ENCODE assay signal across 17 cellular contexts in genomic region chr3:126442849-126443229, GRCh38. TPM values are rescaled to one million over a fixed set of nuclear protein-coding genes. Genes with fewer than 3 reads are reported as not detected.
DNase-seq lines count a peak whose midpoint lies in the region; ATAC-seq and TF ChIP-seq lines count a peak whose summit lies in the region.
"Had no signal": no experiment of that assay in that cellular context is flagged by ENCODE, and none has a peak within 500 bp of the region (broad histone marks: within the 10 kb centered on the region; RNA-seq: fewer than 3 reads in every experiment).

No MANE protein-coding gene starts in this region.

- no peak for DNase-seq in GM23338 (ENCODE audit: low spot score)
- DNase-seq in neural progenitor cell (ENCODE audit: low spot score): no peak
- DNase-seq in stimulated activated naive B cell treated with anti-CD40 and anti-IgM and Interleukin-4, amounts not matched to agents 10 μg/mL and 1 μg/mL and 100 μg/mL, for 72 hours: no peak
- DNase-seq in NCI-H2107 (lab: John Stamatoyannopoulos, UW): no peak
- DNase-seq in chondrocyte (ENCODE audit: low spot score): no peak
- DNase-seq: CD8-positive, alpha-beta memory T cell; GOT3; NCI-H1105; NCI-H524; PC-3; RPMI8226; SHP77 treated with DMSO at 0.1 percent for 48 hours had no signal

- H3K27ac ChIP-seq in GM23338 (ENCODE audit: low read depth) (no peak overlapping the region), neural progenitor cell (no peak overlapping the region)
- H3K27ac ChIP-seq: BLaER1 had no signal

- TF ChIP-seq CTCF in GM23338 (conservative IDR thresholded peaks at IDR 0.05; ENCODE audit: low read depth in 2 of 2) (no peak), brain (conservative IDR thresholded peaks at IDR 0.05) (no peak), neural progenitor cell (IDR thresholded peaks at IDR 0.05) (no peak), chondrocyte (IDR thresholded peaks at IDR 0.05) (no peak)

- H3K4me3 ChIP-seq in GM23338 (no peak overlapping the region), neural progenitor cell (no peak overlapping the region)
- H3K4me3 ChIP-seq: BLaER1, K562 had no signal

- H3K27me3 ChIP-seq in GM23338 (ENCODE audit: insufficient read depth) (no peaks in the 10 kb centered on the region), neural progenitor cell (no peaks in the 10 kb centered on the region)
- H3K27me3 ChIP-seq: BLaER1 had no signal

- H3K27ac Mint-ChIP-seq in GM23338 (0 out of 2 replicates have a peak overlapping the region, but pooled peaks have one; percentile 56), brain (peak overlapping the region in 4 of 5 experiments; percentile 4 to 62 (median 18)), neural progenitor cell (peak overlapping the region; percentile 31), chondrocyte (ENCODE audit: unreplicated experiment) (no peak overlapping the region)
- H3K27ac Mint-ChIP-seq in stimulated activated naive B cell treated with anti-CD40 and anti-IgM and Interleukin-4, amounts not matched to agents 10 μg/mL and 1 μg/mL and 100 μg/mL, for 72 hours: peak overlapping the region; percentile 56

- no peaks in the 10 kb centered on the region for H3K79me2 ChIP-seq in GM23338 (replicated peaks; ENCODE audit: insufficient read depth)
- H3K79me2 ChIP-seq in neural progenitor cell (ENCODE audit: low read depth): no peaks in the 10 kb centered on the region

- ATAC-seq in GM23338 (no peak), HG02610 (IDR thresholded peaks at IDR 0.05; ENCODE audit: unreplicated experiment) (no peak)
- ATAC-seq in stimulated activated naive B cell treated with anti-CD40 and anti-IgM and Interleukin-4, amounts not matched to agents 10 μg/mL and 1 μg/mL and 100 μg/mL, for 72 hours (replicated peaks): no peak
- ATAC-seq: K562, PC-3 had no signal

- H3K4me1 Mint-ChIP-seq in GM23338 (peaks cover 48% of the 10 kb centered on the region), brain (peaks cover 40% of the 10 kb centered on the region), neural progenitor cell (peaks cover 21% of the 10 kb centered on the region), chondrocyte (ENCODE audit: low read depth) (peaks cover 4% of the 10 kb centered on the region)
- no peaks in the 10 kb centered on the region for H3K4me1 Mint-ChIP-seq in stimulated activated naive B cell treated with anti-CD40 and anti-IgM and Interleukin-4, amounts not matched to agents 10 μg/mL and 1 μg/mL and 100 μg/mL, for 72 hours
- H3K4me1 Mint-ChIP-seq: CD8-positive, alpha-beta memory T cell had no signal

- H3K36me3 Mint-ChIP-seq in GM23338 (ENCODE audit: low read depth): peaks cover 9% of the 10 kb centered on the region; the same call in 2 of the 3 replicates
- peaks cover 4% of the 10 kb centered on the region for H3K36me3 Mint-ChIP-seq in brain
- H3K36me3 Mint-ChIP-seq in neural progenitor cell: peaks cover under 1% of the 10 kb centered on the region
- peaks cover 29 to 39% of the 10 kb centered on the region in 2 donors for H3K36me3 Mint-ChIP-seq in stimulated activated naive B cell treated with anti-CD40 and anti-IgM and Interleukin-4, amounts not matched to agents 10 μg/mL and 1 μg/mL and 100 μg/mL, for 72 hours
- H3K36me3 Mint-ChIP-seq in chondrocyte (ENCODE audit: low read depth): peaks cover 7% of the 10 kb centered on the region

- H3K4me1 ChIP-seq in GM23338 (ENCODE audit: insufficient read depth) (peaks cover 7% of the 10 kb centered on the region; the same call in 1 of the 2 replicates), neural progenitor cell (peaks cover 25% of the 10 kb centered on the region)
- H3K4me1 ChIP-seq: BLaER1 had no signal

- H3K4me3 Mint-ChIP-seq in GM23338: no peak overlapping the region
- H3K4me3 Mint-ChIP-seq in brain: no peak overlapping the region
- peak overlapping the region; percentile 58 for H3K4me3 Mint-ChIP-seq in neural progenitor cell
- H3K4me3 Mint-ChIP-seq in stimulated activated naive B cell treated with anti-CD40 and anti-IgM and Interleukin-4, amounts not matched to agents 10 μg/mL and 1 μg/mL and 100 μg/mL, for 72 hours: no peak overlapping the region
- H3K4me3 Mint-ChIP-seq in chondrocyte (ENCODE audit: unreplicated experiment): no peak overlapping the region
- H3K4me3 Mint-ChIP-seq: CD8-positive, alpha-beta memory T cell had no signal

- H2AFZ ChIP-seq in GM23338 (no peak overlapping the region), neural progenitor cell (replicated peaks) (no peak overlapping the region)

- H3K9ac ChIP-seq in neural progenitor cell: no peak overlapping the region
- H3K9ac ChIP-seq: BLaER1 had no signal

- H3F3A ChIP-seq in GM23338 (replicated peaks; ENCODE audit: low read depth): no peaks in the 10 kb centered on the region
- H3F3A ChIP-seq in neural progenitor cell (ENCODE audit: low read depth): no peaks in the 10 kb centered on the region

- no peaks in the 10 kb centered on the region; the same call in 1 of the 2 replicates for H4K20me1 ChIP-seq in GM23338 (replicated peaks; ENCODE audit: insufficient read depth)
- peaks cover 1% of the 10 kb centered on the region for H4K20me1 ChIP-seq in neural progenitor cell (ENCODE audit: low read depth)

- H3K9me3 ChIP-seq in neural progenitor cell (ENCODE audit: low read depth): no peaks in the 10 kb centered on the region
- H3K9me3 ChIP-seq: BLaER1 had no signal

- H3K9me2 ChIP-seq in GM23338 (ENCODE audit: insufficient read depth): no peaks in the 10 kb centered on the region

- H3K36me3 ChIP-seq in GM23338 (ENCODE audit: insufficient read depth) (no peaks in the 10 kb centered on the region), neural progenitor cell (no peaks in the 10 kb centered on the region)

- no peak overlapping the region for H3K4me2 ChIP-seq in GM23338
- no peak overlapping the region for H3K4me2 ChIP-seq in neural progenitor cell
- H3K4me2 ChIP-seq: BLaER1 had no signal

- no peaks in the 10 kb centered on the region for H3K27me3 Mint-ChIP-seq in GM23338 (ENCODE audit: insufficient read depth, low read depth, poor library complexity)
- H3K27me3 Mint-ChIP-seq in brain: no peaks in the 10 kb centered on the region
- H3K27me3 Mint-ChIP-seq in neural progenitor cell (ENCODE audit: insufficient read depth, low read depth): peaks cover 7% of the 10 kb centered on the region
- H3K27me3 Mint-ChIP-seq in stimulated activated naive B cell treated with anti-CD40 and anti-IgM and Interleukin-4, amounts not matched to agents 10 μg/mL and 1 μg/mL and 100 μg/mL, for 72 hours: no peaks in the 10 kb centered on the region
- no peaks in the 10 kb centered on the region for H3K27me3 Mint-ChIP-seq in chondrocyte (ENCODE audit: low read depth)
- H3K27me3 Mint-ChIP-seq: CD8-positive, alpha-beta memory T cell had no signal

- no peaks in the 10 kb centered on the region for H3K9me3 Mint-ChIP-seq in GM23338
- H3K9me3 Mint-ChIP-seq in brain: no peaks in the 10 kb centered on the region
- H3K9me3 Mint-ChIP-seq in neural progenitor cell: no peaks in the 10 kb centered on the region
- no peaks in the 10 kb centered on the region for H3K9me3 Mint-ChIP-seq in stimulated activated naive B cell treated with anti-CD40 and anti-IgM and Interleukin-4, amounts not matched to agents 10 μg/mL and 1 μg/mL and 100 μg/mL, for 72 hours
- H3K9me3 Mint-ChIP-seq in chondrocyte (ENCODE audit: low read depth): no peaks in the 10 kb centered on the region
- H3K9me3 Mint-ChIP-seq: CD8-positive, alpha-beta memory T cell had no signal

TF ChIP-seq in GM23338, 12 proteins besides CTCF, POLR2A, EP300 and RAD21 (continues in another document):
- TF ChIP-seq CREB1 (CRISPR knock-in tag; IDR thresholded peaks at IDR 0.05; ENCODE audit: low read depth): no peak
- TF ChIP-seq NANOG (IDR thresholded peaks at IDR 0.05; ENCODE audit: borderline replicate concordance): no peak
- TF ChIP-seq JUNB (IDR thresholded peaks at IDR 0.05; ENCODE audit: unreplicated experiment): no peak

RNA-seq across cellular contexts. Expression of gene ZXDC, which starts 32.9 kb away (rescaled TPM):
- 43.5 and 45.1 TPM in 2 replicates for total RNA-seq in GM23338 (2014; rRNA removed; shearing (Covaris generic))
- polyA plus RNA-seq in GM23338 (2016; fragmentation: Nextera tagmentation; extraction: Ambion mirVana) (5.7 and 6.5 TPM in 2 replicates), brain (ENCODE audit: insufficient read depth, low read depth, low replicate concordance) (30.8 TPM)
- total RNA-seq in neural progenitor cell (ENCODE audit: low replicate concordance) (12.4 and 22.3 TPM in 2 replicates), chondrocyte (26.3 to 29.7 TPM (median 26.6 TPM) in 3 replicates)

RNA-seq across cellular contexts. Expression of gene CFAP100, which starts 48.1 kb away (rescaled TPM):
- 0.07 TPM in 1 of 2 replicates, not detected in the other for total RNA-seq in GM23338 (2014; rRNA removed; shearing (Covaris generic))
- not detected in 2 replicates for polyA plus RNA-seq in GM23338 (2016; fragmentation: Nextera tagmentation; extraction: Ambion mirVana)
- polyA plus RNA-seq in brain (ENCODE audit: insufficient read depth, low read depth, low replicate concordance): not detected
- total RNA-seq in neural progenitor cell (ENCODE audit: low replicate concordance): 0.12 TPM in 1 of 2 replicates, not detected in the other
- not detected in 3 replicates for total RNA-seq in chondrocyte
- total RNA-seq: A673; CD8-positive, alpha-beta memory T cell; K562; PC-3 had no signal
- polyA plus RNA-seq: CD8-positive, alpha-beta memory T cell; K562 had no signal
